In the genomic region with DNA sequence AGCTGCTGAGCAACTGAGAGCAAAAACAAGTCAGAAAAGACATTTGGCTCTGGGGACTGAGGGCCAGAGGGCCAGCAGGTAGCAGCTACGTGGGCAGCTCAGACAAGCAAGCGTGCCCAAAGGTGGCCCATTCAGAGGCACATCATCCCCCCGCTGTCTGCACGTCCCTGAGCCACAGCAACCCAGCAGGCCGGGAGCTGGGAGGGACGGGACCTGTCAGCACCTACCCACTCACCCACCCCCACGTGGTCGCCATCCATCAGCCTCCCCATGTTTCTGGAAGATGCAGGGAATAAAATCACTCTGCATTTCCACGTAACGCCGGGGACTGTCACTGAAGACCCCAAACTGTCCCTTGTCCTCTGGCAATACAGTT, we compare ENCODE assay signal across 19 cellular contexts.
DNase-seq lines count a peak whose midpoint lies in the region; ATAC-seq and TF ChIP-seq lines count a peak whose summit lies in the region.
"Had no signal": no experiment of that assay in that cellular context is flagged by ENCODE, and none has a peak within 500 bp of the region (broad histone marks: within the 10 kb centered on the region; RNA-seq: fewer than 3 reads in every experiment).

No MANE protein-coding gene starts in this region.

- H4K91ac ChIP-seq in mesenchymal stem cell (ENCODE audit: low read length) = peak overlapping the region; percentile 61

- H3K9ac ChIP-seq in endodermal cell (ENCODE audit: extremely low read depth, low read length, poor library complexity, severe bottlenecking) = no peak overlapping the region
- no peak overlapping the region for H3K9ac ChIP-seq in mesenchymal stem cell (ENCODE audit: low read length)

- no peak overlapping the region for H3K4me2 ChIP-seq in mesenchymal stem cell (ENCODE audit: low read length, poor library complexity, severe bottlenecking)

- no peaks in the 10 kb centered on the region for H3K27me3 ChIP-seq in endodermal cell (ENCODE audit: control insufficient read depth, insufficient read depth, low read length, poor library complexity, severe bottlenecking)
- peaks cover 0 to 19% of the 10 kb centered on the region in 2 experiments for H3K27me3 ChIP-seq in mesenchymal stem cell (ENCODE audit: control insufficient read depth in 1 of 2, insufficient read depth in 1 of 2, low read length in 2 of 2)
- H3K27me3 ChIP-seq: MG63 had no signal

- ATAC-seq in HG03196 (IDR thresholded peaks at IDR 0.05; ENCODE audit: unreplicated experiment) = no peak

- H2BK120ac ChIP-seq in mesenchymal stem cell (ENCODE audit: low read depth, low read length) = no peak overlapping the region

- H3K4me3 Mint-ChIP-seq in endodermal cell = no peak overlapping the region
- no peak overlapping the region for H3K4me3 Mint-ChIP-seq in activated CD4-positive, alpha-beta T cell treated with anti-CD3 and anti-CD28 coated beads, Interleukin-2, amount 10 ng/mL, durations not matched to agents 24 days and 14 days
- H3K4me3 Mint-ChIP-seq in nephron progenitor cell = no peak overlapping the region
- H3K4me3 Mint-ChIP-seq: CD4-positive, alpha-beta memory T cell had no signal

- H3K4me3 ChIP-seq in endodermal cell (ENCODE audit: low read length) = no peak overlapping the region
- H3K4me3 ChIP-seq in mesenchymal stem cell (ENCODE audit: insufficient read depth in 1 of 2, low read depth in 1 of 2, low read length in 2 of 2) = peak overlapping the region in 1 of 2 experiments; percentile 35
- H3K4me3 ChIP-seq: MG63 had no signal

- no peak overlapping the region for H2AK5ac ChIP-seq in mesenchymal stem cell (ENCODE audit: low read length, severe bottlenecking)

- H2BK12ac ChIP-seq in mesenchymal stem cell (ENCODE audit: low read length in 2 of 2) = no peak overlapping the region

- H2BK15ac ChIP-seq in mesenchymal stem cell (ENCODE audit: low read depth, poor library complexity, severe bottlenecking) = no peak overlapping the region

- no peak overlapping the region for H3K27ac ChIP-seq in endodermal cell (ENCODE audit: low read depth, low read length)
- no peak overlapping the region for H3K27ac ChIP-seq in mesenchymal stem cell (ENCODE audit: low read length, poor library complexity, severe bottlenecking)

- H3K4me1 ChIP-seq in endodermal cell (ENCODE audit: control insufficient read depth, insufficient read depth, low read length) (peaks cover 6% of the 10 kb centered on the region), mesenchymal stem cell (ENCODE audit: control insufficient read depth, insufficient read depth, low read depth, low read length) (no peaks in the 10 kb centered on the region)

- TF ChIP-seq CTCF in endodermal cell (conservative IDR thresholded peaks at IDR 0.05) (no peak), nephron progenitor cell (IDR thresholded peaks at IDR 0.05) (no peak)

- no peak overlapping the region for H4K8ac ChIP-seq in mesenchymal stem cell (ENCODE audit: low read length)

- 69 to 85% methylated on average over 4 to 11 of the region's 11 CpGs for WGBS in endodermal cell (ENCODE audit: insufficient coverage in 1 of 2, insufficient read length in 1 of 2), 2 experiments
- WGBS in mesenchymal stem cell = 66% methylated on average over 8 of the region's 11 CpGs

- no peak overlapping the region for H3K27ac Mint-ChIP-seq in endodermal cell
- no peak overlapping the region for H3K27ac Mint-ChIP-seq in activated CD4-positive, alpha-beta T cell treated with anti-CD3 and anti-CD28 coated beads, Interleukin-2, amount 10 ng/mL, durations not matched to agents 24 days and 14 days
- H3K27ac Mint-ChIP-seq in nephron progenitor cell = no peak overlapping the region
- H3K27ac Mint-ChIP-seq: CD4-positive, alpha-beta memory T cell had no signal

- peak; percentile 40 for DNase-seq in activated CD8-positive, alpha-beta memory T cell treated with anti-CD3 and anti-CD28 coated beads for 24 hours
- no peak for DNase-seq in activated CD8-positive, alpha-beta memory T cell treated with anti-CD3 and anti-CD28 coated beads, Interleukin-2, amount 50 U/mL, for 4 hours
- DNase-seq in endodermal cell (peak; percentile 47), mesenchymal stem cell (no peak), retina (peak; percentile 11), nephron progenitor cell (no peak)
- no peak for DNase-seq in activated CD4-positive, alpha-beta T cell treated with anti-CD3 and anti-CD28 coated beads, Interleukin-2, amount 10 ng/mL, durations not matched to agents 24 days and 14 days
- DNase-seq: 8988T; CD4-positive, alpha-beta memory T cell; DMS79 treated with DMSO at 0.1 percent for 48 hours; IMR-90; Karpas-422; MG63; NCI-H1092; NCI-H146; NCI-H2081 treated with DMSO at 0.1 percent for 48 hours; NCI-H510A treated with DMSO at 0.1 percent for 48 hours; NCI-H82 had no signal

- H3K27me3 Mint-ChIP-seq in endodermal cell (ENCODE audit: insufficient read depth) (no peaks in the 10 kb centered on the region), nephron progenitor cell (ENCODE audit: low read depth, poor library complexity) (peaks cover 2% of the 10 kb centered on the region)
- peaks cover 6% of the 10 kb centered on the region for H3K27me3 Mint-ChIP-seq in activated CD4-positive, alpha-beta T cell treated with anti-CD3 and anti-CD28 coated beads, Interleukin-2, amount 10 ng/mL, durations not matched to agents 24 days and 14 days

- H3K23ac ChIP-seq in mesenchymal stem cell (ENCODE audit: low read length in 2 of 2) = no peak overlapping the region

- H3K14ac ChIP-seq in mesenchymal stem cell (ENCODE audit: low read length in 2 of 2) = no peak overlapping the region

- H2AFZ ChIP-seq in mesenchymal stem cell (ENCODE audit: low read depth, low read length) = no peak overlapping the region

- no peak overlapping the region for H3K18ac ChIP-seq in mesenchymal stem cell (ENCODE audit: low read depth in 1 of 2, low read length in 2 of 2)

- peaks cover 36% of the 10 kb centered on the region for H3K4me1 Mint-ChIP-seq in endodermal cell
- H3K4me1 Mint-ChIP-seq in activated CD4-positive, alpha-beta T cell treated with anti-CD3 and anti-CD28 coated beads, Interleukin-2, amount 10 ng/mL, durations not matched to agents 24 days and 14 days = no peaks in the 10 kb centered on the region
- H3K4me1 Mint-ChIP-seq in nephron progenitor cell = peaks cover 78% of the 10 kb centered on the region

- no peaks in the 10 kb centered on the region for H3K36me3 ChIP-seq in endodermal cell (ENCODE audit: control insufficient read depth, insufficient read depth, low read length)
- H3K36me3 ChIP-seq in mesenchymal stem cell (ENCODE audit: control insufficient read depth in 1 of 2, insufficient read depth in 2 of 2, low read depth in 1 of 2, low read length in 2 of 2) = no peaks in the 10 kb centered on the region

- intact Hi-C loops in activated CD4-positive, alpha-beta T cell treated with anti-CD3 and anti-CD28 coated beads, Interleukin-2, amount 10 ng/mL, durations not matched to agents 24 days and 14 days (cut with micrococcal nuclease) = no loop called here

- H3K4ac ChIP-seq in mesenchymal stem cell (ENCODE audit: low read depth in 1 of 2, low read length in 2 of 2) = no peak overlapping the region

- H3K9me3 ChIP-seq in endodermal cell (ENCODE audit: control insufficient read depth, low read length) = no peaks in the 10 kb centered on the region
- no peaks in the 10 kb centered on the region for H3K9me3 ChIP-seq in mesenchymal stem cell (ENCODE audit: control insufficient read depth, low read length)
- H3K9me3 ChIP-seq: MG63 had no signal

- no peaks in the 10 kb centered on the region for H3K79me1 ChIP-seq in mesenchymal stem cell (replicated peaks; ENCODE audit: low read length, poor library complexity, severe bottlenecking)

- no peaks in the 10 kb centered on the region for H3K36me3 Mint-ChIP-seq in endodermal cell (ENCODE audit: low read depth)
- no peaks in the 10 kb centered on the region for H3K36me3 Mint-ChIP-seq in activated CD4-positive, alpha-beta T cell treated with anti-CD3 and anti-CD28 coated beads, Interleukin-2, amount 10 ng/mL, durations not matched to agents 24 days and 14 days (ENCODE audit: low read depth)
- H3K36me3 Mint-ChIP-seq in nephron progenitor cell (ENCODE audit: low read depth) = no peaks in the 10 kb centered on the region
- H3K36me3 Mint-ChIP-seq: CD4-positive, alpha-beta memory T cell had no signal

- H2BK5ac ChIP-seq in mesenchymal stem cell (ENCODE audit: low read depth, low read length, poor library complexity, severe bottlenecking) = no peak overlapping the region

- H3K9me3 Mint-ChIP-seq in endodermal cell (no peaks in the 10 kb centered on the region), nephron progenitor cell (no peaks in the 10 kb centered on the region)
- no peaks in the 10 kb centered on the region for H3K9me3 Mint-ChIP-seq in activated CD4-positive, alpha-beta T cell treated with anti-CD3 and anti-CD28 coated beads, Interleukin-2, amount 10 ng/mL, durations not matched to agents 24 days and 14 days
- H3K9me3 Mint-ChIP-seq: CD4-positive, alpha-beta memory T cell had no signal

Comparison
In these comparisons a context has a peak if more than half of its experiments do, and no peak if none do; other contexts are left out.
1. DNase-seq: peak in activated CD8-positive, alpha-beta memory T cell treated with anti-CD3 and anti-CD28 coated beads for 24 hours (single experiment), endodermal cell (single experiment) and retina (single experiment); none in activated CD8-positive, alpha-beta memory T cell treated with anti-CD3 and anti-CD28 coated beads, Interleukin-2, amount 50 U/mL, for 4 hours (single experiment), mesenchymal stem cell (single experiment), activated CD4-positive, alpha-beta T cell treated with anti-CD3 and anti-CD28 coated beads, Interleukin-2, amount 10 ng/mL, durations not matched to agents 24 days and 14 days (single experiment) and nephron progenitor cell (single experiment).